27 cellular contexts compared by ENCODE assay signal in genomic region chr1:185104083-185104482, GRCh38.
"Had no signal": no experiment of that assay in that cellular context is flagged by ENCODE, and none has a peak within 500 bp of the region (broad histone marks: within the 10 kb centered on the region; RNA-seq: fewer than 3 reads in every experiment).

No MANE protein-coding gene starts in this region.

- H3K27ac ChIP-seq: ascending aorta, brain microvascular endothelial cell, epithelial cell of prostate, esophagus squamous epithelium, gastroesophageal sphincter, hepatocyte, skin epidermis, thoracic aorta, upper lobe of right lung, VCaP had no signal

- H3K36me3 ChIP-seq: brain microvascular endothelial cell had no signal

- H3K4me1 ChIP-seq: ascending aorta, esophagus squamous epithelium, gastroesophageal sphincter, upper lobe of right lung had no signal

- DNase-seq: activated CD4-positive, alpha-beta T cell treated with anti-CD3 and anti-CD28 coated beads for 4 hours; activated CD4-positive, alpha-beta T cell treated with anti-CD3 and anti-CD28 coated beads, Interleukin-2, amount 50 U/mL, for 4 hours; activated naive CD4-positive, alpha-beta T cell treated with Interleukin-2 at 50 U/mL for 16 hours; activated naive CD8-positive, alpha-beta T cell treated with anti-CD3 and anti-CD28 coated beads for 36 hours; activated T-cell treated with anti-CD3 and anti-CD28 coated beads for 4 hours; activated T-cell treated with anti-CD3 and anti-CD28 coated beads, Interleukin-2, amount 50 U/mL, for 72 hours; brain microvascular endothelial cell; caudate nucleus; endodermal cell; esophagus squamous epithelium; kidney; mesenchymal stem cell; posterior cingulate gyrus; stimulated activated CD4-positive, alpha-beta T cell treated with anti-CD3 and anti-CD28 coated beads, Interleukin-4, amount 100 ng/mL, for 24 hours; SW 1271; T-helper 9 cell; upper lobe of right lung had no signal

- FAIRE-seq: kidney, TTC549 had no signal

- H3K4me2 ChIP-seq: hepatocyte had no signal

- ATAC-seq: activated T-cell treated with anti-CD3 and anti-CD28 coated beads, Interleukin-2, amount 50 U/mL, for 72 hours; gastroesophageal sphincter; sciatic nerve; stimulated activated effector memory CD8-positive, alpha-beta T cell treated with anti-CD3 and anti-CD28 coated beads, Interleukin-12 subunit alpha, Interleukin-12 subunit beta, amount 100 ng/mL, for 72 hours; upper lobe of right lung had no signal

- H3K27me3 ChIP-seq: ascending aorta, brain microvascular endothelial cell, esophagus squamous epithelium, gastroesophageal sphincter, hepatocyte, upper lobe of right lung had no signal

- H2AFZ ChIP-seq: hepatocyte had no signal

- H3K79me2 ChIP-seq: hepatocyte had no signal

- H3K4me3 ChIP-seq: ascending aorta, esophagus squamous epithelium, gastroesophageal sphincter, hepatocyte, skin epidermis, thoracic aorta, upper lobe of right lung had no signal
